In the genomic region with DNA sequence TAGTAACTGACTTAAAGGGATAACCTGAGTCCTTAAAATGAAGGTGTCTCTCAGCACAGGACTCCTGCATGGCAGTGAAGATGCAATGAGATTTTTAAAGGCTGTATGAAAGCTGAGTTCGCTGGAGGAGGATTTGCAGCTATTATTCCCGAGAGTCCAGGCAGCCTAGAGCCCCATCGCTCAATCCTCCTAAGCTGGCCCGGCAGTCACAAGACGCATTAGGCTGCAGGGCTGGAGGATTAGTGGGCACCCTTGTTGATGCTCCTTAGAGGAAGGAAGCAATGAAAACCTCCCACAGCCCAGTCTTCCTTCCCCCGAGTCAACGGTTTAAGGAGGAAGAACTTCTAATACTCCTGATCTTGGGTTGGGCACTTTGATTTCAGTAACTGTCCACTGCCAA, we compare ENCODE assay signal across 1 cellular context.
TF ChIP-seq lines count a peak whose summit lies in the region.

No MANE protein-coding gene starts in this region.

TF ChIP-seq in GM23338, 12 proteins besides CTCF, POLR2A, EP300 and RAD21 (continued from another document):
- TF ChIP-seq, protein P1, sequence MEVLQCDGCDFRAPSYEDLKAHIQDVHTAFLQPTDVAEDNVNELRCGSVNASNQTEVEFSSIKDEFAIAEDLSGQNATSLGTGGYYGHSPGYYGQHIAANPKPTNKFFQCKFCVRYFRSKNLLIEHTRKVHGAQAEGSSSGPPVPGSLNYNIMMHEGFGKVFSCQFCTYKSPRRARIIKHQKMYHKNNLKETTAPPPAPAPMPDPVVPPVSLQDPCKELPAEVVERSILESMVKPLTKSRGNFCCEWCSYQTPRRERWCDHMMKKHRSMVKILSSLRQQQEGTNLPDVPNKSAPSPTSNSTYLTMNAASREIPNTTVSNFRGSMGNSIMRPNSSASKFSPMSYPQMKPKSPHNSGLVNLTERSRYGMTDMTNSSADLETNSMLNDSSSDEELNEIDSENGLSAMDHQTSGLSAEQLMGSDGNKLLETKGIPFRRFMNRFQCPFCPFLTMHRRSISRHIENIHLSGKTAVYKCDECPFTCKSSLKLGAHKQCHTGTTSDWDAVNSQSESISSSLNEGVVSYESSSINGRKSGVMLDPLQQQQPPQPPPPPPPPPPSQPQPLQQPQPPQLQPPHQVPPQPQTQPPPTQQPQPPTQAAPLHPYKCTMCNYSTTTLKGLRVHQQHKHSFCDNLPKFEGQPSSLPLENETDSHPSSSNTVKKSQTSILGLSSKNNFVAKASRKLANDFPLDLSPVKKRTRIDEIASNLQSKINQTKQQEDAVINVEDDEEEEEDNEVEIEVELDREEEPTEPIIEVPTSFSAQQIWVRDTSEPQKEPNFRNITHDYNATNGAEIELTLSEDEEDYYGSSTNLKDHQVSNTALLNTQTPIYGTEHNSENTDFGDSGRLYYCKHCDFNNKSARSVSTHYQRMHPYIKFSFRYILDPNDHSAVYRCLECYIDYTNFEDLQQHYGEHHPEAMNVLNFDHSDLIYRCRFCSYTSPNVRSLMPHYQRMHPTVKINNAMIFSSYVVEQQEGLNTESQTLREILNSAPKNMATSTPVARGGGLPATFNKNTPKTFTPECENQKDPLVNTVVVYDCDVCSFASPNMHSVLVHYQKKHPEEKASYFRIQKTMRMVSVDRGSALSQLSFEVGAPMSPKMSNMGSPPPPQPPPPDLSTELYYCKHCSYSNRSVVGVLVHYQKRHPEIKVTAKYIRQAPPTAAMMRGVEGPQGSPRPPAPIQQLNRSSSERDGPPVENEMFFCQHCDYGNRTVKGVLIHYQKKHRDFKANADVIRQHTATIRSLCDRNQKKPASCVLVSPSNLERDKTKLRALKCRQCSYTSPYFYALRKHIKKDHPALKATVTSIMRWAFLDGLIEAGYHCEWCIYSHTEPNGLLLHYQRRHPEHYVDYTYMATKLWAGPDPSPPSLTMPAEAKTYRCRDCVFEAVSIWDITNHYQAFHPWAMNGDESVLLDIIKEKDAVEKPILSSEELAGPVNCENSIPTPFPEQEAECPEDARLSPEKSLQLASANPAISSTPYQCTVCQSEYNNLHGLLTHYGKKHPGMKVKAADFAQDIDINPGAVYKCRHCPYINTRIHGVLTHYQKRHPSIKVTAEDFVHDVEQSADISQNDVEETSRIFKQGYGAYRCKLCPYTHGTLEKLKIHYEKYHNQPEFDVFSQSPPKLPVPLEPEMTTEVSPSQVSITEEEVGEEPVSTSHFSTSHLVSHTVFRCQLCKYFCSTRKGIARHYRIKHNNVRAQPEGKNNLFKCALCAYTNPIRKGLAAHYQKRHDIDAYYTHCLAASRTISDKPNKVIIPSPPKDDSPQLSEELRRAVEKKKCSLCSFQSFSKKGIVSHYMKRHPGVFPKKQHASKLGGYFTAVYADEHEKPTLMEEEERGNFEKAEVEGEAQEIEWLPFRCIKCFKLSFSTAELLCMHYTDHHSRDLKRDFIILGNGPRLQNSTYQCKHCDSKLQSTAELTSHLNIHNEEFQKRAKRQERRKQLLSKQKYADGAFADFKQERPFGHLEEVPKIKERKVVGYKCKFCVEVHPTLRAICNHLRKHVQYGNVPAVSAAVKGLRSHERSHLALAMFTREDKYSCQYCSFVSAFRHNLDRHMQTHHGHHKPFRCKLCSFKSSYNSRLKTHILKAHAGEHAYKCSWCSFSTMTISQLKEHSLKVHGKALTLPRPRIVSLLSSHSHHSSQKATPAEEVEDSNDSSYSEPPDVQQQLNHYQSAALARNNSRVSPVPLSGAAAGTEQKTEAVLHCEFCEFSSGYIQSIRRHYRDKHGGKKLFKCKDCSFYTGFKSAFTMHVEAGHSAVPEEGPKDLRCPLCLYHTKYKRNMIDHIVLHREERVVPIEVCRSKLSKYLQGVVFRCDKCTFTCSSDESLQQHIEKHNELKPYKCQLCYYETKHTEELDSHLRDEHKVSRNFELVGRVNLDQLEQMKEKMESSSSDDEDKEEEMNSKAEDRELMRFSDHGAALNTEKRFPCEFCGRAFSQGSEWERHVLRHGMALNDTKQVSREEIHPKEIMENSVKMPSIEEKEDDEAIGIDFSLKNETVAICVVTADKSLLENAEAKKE (CRISPR knock-in tag; IDR thresholded peaks at IDR 0.05) = no peak
- no peak for TF ChIP-seq POLR2AphosphoS5 (IDR thresholded peaks at IDR 0.05; ENCODE audit: low read depth)
- no peak for TF ChIP-seq ZNF114 (CRISPR knock-in tag; IDR thresholded peaks at IDR 0.05)
- no peak for TF ChIP-seq NANOG (IDR thresholded peaks at IDR 0.05; ENCODE audit: borderline replicate concordance)
- TF ChIP-seq, protein P2, sequence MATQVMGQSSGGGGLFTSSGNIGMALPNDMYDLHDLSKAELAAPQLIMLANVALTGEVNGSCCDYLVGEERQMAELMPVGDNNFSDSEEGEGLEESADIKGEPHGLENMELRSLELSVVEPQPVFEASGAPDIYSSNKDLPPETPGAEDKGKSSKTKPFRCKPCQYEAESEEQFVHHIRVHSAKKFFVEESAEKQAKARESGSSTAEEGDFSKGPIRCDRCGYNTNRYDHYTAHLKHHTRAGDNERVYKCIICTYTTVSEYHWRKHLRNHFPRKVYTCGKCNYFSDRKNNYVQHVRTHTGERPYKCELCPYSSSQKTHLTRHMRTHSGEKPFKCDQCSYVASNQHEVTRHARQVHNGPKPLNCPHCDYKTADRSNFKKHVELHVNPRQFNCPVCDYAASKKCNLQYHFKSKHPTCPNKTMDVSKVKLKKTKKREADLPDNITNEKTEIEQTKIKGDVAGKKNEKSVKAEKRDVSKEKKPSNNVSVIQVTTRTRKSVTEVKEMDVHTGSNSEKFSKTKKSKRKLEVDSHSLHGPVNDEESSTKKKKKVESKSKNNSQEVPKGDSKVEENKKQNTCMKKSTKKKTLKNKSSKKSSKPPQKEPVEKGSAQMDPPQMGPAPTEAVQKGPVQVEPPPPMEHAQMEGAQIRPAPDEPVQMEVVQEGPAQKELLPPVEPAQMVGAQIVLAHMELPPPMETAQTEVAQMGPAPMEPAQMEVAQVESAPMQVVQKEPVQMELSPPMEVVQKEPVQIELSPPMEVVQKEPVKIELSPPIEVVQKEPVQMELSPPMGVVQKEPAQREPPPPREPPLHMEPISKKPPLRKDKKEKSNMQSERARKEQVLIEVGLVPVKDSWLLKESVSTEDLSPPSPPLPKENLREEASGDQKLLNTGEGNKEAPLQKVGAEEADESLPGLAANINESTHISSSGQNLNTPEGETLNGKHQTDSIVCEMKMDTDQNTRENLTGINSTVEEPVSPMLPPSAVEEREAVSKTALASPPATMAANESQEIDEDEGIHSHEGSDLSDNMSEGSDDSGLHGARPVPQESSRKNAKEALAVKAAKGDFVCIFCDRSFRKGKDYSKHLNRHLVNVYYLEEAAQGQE (IDR thresholded peaks at IDR 0.05; ENCODE audit: unreplicated experiment) = no peak
- no peak for TF ChIP-seq JUNB (IDR thresholded peaks at IDR 0.05; ENCODE audit: unreplicated experiment)
- TF ChIP-seq, protein P3, sequence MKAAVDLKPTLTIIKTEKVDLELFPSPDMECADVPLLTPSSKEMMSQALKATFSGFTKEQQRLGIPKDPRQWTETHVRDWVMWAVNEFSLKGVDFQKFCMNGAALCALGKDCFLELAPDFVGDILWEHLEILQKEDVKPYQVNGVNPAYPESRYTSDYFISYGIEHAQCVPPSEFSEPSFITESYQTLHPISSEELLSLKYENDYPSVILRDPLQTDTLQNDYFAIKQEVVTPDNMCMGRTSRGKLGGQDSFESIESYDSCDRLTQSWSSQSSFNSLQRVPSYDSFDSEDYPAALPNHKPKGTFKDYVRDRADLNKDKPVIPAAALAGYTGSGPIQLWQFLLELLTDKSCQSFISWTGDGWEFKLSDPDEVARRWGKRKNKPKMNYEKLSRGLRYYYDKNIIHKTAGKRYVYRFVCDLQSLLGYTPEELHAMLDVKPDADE (IDR thresholded peaks at IDR 0.05) = no peak
- TF ChIP-seq STAT1 (IDR thresholded peaks at IDR 0.05; ENCODE audit: unreplicated experiment) = no peak
